1 cellular context compared by ENCODE assay signal in the genomic region with DNA sequence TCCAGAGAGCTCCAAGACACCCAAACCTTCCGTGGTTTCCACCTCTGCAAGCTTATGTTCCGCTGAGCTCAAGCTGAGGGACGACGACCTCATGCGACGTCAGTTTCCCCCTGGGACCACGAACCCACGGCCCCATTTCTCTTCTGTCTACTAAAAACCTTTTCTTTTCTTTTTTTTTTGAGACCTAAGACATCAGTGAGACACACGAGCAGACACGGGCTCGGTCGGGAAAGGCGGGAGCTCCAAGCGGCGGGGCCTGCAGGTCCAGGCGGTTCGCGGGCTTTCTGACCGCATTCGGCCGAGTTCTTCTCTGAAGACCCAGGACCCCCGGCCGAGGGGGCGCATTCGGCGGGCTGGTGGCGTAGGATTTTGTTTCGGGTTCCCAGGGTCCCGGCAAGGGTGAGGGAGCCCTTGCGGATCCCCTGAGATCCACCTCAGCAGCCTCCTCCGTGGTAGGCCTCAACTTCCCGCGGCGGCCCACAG.
TF ChIP-seq lines count a peak whose summit lies in the region.

No MANE protein-coding gene starts in this region.

TF ChIP-seq in K562, 482 proteins besides CTCF, POLR2A, EP300 and RAD21 (continued from another document and continues in another):
- TF ChIP-seq, protein P1, sequence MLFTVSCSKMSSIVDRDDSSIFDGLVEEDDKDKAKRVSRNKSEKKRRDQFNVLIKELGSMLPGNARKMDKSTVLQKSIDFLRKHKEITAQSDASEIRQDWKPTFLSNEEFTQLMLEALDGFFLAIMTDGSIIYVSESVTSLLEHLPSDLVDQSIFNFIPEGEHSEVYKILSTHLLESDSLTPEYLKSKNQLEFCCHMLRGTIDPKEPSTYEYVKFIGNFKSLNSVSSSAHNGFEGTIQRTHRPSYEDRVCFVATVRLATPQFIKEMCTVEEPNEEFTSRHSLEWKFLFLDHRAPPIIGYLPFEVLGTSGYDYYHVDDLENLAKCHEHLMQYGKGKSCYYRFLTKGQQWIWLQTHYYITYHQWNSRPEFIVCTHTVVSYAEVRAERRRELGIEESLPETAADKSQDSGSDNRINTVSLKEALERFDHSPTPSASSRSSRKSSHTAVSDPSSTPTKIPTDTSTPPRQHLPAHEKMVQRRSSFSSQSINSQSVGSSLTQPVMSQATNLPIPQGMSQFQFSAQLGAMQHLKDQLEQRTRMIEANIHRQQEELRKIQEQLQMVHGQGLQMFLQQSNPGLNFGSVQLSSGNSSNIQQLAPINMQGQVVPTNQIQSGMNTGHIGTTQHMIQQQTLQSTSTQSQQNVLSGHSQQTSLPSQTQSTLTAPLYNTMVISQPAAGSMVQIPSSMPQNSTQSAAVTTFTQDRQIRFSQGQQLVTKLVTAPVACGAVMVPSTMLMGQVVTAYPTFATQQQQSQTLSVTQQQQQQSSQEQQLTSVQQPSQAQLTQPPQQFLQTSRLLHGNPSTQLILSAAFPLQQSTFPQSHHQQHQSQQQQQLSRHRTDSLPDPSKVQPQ (CRISPR knock-in tag; IDR thresholded peaks at IDR 0.05; ENCODE audit: borderline replicate concordance), result no peak
- TF ChIP-seq ZNF764 (CRISPR knock-in tag; IDR thresholded peaks at IDR 0.05; ENCODE audit: low read depth) (peak; percentile 56; the same call in 1 of the 2 replicates), KLF1 (tag; IDR thresholded peaks at IDR 0.05) (no peak), ZNF699 (CRISPR knock-in tag; IDR thresholded peaks at IDR 0.05; ENCODE audit: insufficient replicate concordance) (no peak), ZNF76 (CRISPR knock-in tag; IDR thresholded peaks at IDR 0.05; ENCODE audit: borderline replicate concordance) (0 out of 2 replicates have a peak, but pooled peaks have one; percentile 37), TBP (optimal IDR thresholded peaks at IDR 0.05; ENCODE audit: low read depth, low read length) (no peak), GABPA (tag; conservative IDR thresholded peaks at IDR 0.05; ENCODE audit: low read depth) (no peak), NUFIP1 (IDR thresholded peaks at IDR 0.05; ENCODE audit: partially characterized antibody) (no peak), MTF1 (CRISPR knock-in tag; IDR thresholded peaks at IDR 0.05; ENCODE audit: borderline replicate concordance) (0 out of 2 replicates have a peak, but pooled peaks have one; percentile 53), NEUROD1 (IDR thresholded peaks at IDR 0.05; ENCODE audit: borderline replicate concordance, low read depth, low read length, partially characterized antibody) (no peak), MAFG (tag; conservative IDR thresholded peaks at IDR 0.05) (no peak), MYC (IDR thresholded peaks at IDR 0.05; ENCODE audit: low read depth, low read length) (no peak), MYC (CRISPR knock-in tag; IDR thresholded peaks at IDR 0.05; ENCODE audit: borderline replicate concordance, low read depth) (peak; percentile 90), NELFE (IDR thresholded peaks at IDR 0.05; ENCODE audit: insufficient read depth, insufficient read length) (no peak), ZNF212 (CRISPR knock-in tag; IDR thresholded peaks at IDR 0.05) (no peak), PHB (CRISPR knock-in tag; IDR thresholded peaks at IDR 0.05) (no peak), HNRNPH1 (optimal IDR thresholded peaks at IDR 0.05; ENCODE audit: low read depth, low read length) (no peak), SMARCE1 (IDR thresholded peaks at IDR 0.05) (0 out of 2 replicates have a peak, but pooled peaks have one; percentile 8), LEF1 (IDR thresholded peaks at IDR 0.05) (no peak), MCM2 (IDR thresholded peaks at IDR 0.05; ENCODE audit: low read depth) (no peak), ZFP30 (CRISPR knock-in tag; IDR thresholded peaks at IDR 0.05; ENCODE audit: borderline replicate concordance) (no peak), ZNF644 (tag; IDR thresholded peaks at IDR 0.05; ENCODE audit: low read depth) (no peak), ZNF232 (CRISPR knock-in tag; IDR thresholded peaks at IDR 0.05) (no peak), MBD2 (IDR thresholded peaks at IDR 0.05; ENCODE audit: borderline replicate concordance, low read depth) (no peak), EGR1 (conservative IDR thresholded peaks at IDR 0.05) (no peak)
- TF ChIP-seq, protein P2, sequence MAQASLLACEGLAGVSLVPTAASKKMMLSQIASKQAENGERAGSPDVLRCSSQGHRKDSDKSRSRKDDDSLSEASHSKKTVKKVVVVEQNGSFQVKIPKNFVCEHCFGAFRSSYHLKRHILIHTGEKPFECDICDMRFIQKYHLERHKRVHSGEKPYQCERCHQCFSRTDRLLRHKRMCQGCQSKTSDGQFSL (CRISPR knock-in tag; IDR thresholded peaks at IDR 0.05), result no peak
- TF ChIP-seq, protein P2 (tag; IDR thresholded peaks at IDR 0.05), result no peak
- TF ChIP-seq, protein P3, sequence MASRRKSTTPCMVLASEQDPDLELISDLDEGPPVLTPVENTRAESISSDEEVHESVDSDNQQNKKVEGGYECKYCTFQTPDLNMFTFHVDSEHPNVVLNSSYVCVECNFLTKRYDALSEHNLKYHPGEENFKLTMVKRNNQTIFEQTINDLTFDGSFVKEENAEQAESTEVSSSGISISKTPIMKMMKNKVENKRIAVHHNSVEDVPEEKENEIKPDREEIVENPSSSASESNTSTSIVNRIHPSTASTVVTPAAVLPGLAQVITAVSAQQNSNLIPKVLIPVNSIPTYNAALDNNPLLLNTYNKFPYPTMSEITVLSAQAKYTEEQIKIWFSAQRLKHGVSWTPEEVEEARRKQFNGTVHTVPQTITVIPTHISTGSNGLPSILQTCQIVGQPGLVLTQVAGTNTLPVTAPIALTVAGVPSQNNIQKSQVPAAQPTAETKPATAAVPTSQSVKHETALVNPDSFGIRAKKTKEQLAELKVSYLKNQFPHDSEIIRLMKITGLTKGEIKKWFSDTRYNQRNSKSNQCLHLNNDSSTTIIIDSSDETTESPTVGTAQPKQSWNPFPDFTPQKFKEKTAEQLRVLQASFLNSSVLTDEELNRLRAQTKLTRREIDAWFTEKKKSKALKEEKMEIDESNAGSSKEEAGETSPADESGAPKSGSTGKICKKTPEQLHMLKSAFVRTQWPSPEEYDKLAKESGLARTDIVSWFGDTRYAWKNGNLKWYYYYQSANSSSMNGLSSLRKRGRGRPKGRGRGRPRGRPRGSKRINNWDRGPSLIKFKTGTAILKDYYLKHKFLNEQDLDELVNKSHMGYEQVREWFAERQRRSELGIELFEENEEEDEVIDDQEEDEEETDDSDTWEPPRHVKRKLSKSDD (conservative IDR thresholded peaks at IDR 0.05; ENCODE audit: low read length), result no peak
- TF ChIP-seq, protein P4, sequence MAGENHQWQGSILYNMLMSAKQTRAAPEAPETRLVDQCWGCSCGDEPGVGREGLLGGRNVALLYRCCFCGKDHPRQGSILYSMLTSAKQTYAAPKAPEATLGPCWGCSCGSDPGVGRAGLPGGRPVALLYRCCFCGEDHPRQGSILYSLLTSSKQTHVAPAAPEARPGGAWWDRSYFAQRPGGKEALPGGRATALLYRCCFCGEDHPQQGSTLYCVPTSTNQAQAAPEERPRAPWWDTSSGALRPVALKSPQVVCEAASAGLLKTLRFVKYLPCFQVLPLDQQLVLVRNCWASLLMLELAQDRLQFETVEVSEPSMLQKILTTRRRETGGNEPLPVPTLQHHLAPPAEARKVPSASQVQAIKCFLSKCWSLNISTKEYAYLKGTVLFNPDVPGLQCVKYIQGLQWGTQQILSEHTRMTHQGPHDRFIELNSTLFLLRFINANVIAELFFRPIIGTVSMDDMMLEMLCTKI (IDR thresholded peaks at IDR 0.05; ENCODE audit: partially characterized antibody), result no peak
- TF ChIP-seq, protein P5, sequence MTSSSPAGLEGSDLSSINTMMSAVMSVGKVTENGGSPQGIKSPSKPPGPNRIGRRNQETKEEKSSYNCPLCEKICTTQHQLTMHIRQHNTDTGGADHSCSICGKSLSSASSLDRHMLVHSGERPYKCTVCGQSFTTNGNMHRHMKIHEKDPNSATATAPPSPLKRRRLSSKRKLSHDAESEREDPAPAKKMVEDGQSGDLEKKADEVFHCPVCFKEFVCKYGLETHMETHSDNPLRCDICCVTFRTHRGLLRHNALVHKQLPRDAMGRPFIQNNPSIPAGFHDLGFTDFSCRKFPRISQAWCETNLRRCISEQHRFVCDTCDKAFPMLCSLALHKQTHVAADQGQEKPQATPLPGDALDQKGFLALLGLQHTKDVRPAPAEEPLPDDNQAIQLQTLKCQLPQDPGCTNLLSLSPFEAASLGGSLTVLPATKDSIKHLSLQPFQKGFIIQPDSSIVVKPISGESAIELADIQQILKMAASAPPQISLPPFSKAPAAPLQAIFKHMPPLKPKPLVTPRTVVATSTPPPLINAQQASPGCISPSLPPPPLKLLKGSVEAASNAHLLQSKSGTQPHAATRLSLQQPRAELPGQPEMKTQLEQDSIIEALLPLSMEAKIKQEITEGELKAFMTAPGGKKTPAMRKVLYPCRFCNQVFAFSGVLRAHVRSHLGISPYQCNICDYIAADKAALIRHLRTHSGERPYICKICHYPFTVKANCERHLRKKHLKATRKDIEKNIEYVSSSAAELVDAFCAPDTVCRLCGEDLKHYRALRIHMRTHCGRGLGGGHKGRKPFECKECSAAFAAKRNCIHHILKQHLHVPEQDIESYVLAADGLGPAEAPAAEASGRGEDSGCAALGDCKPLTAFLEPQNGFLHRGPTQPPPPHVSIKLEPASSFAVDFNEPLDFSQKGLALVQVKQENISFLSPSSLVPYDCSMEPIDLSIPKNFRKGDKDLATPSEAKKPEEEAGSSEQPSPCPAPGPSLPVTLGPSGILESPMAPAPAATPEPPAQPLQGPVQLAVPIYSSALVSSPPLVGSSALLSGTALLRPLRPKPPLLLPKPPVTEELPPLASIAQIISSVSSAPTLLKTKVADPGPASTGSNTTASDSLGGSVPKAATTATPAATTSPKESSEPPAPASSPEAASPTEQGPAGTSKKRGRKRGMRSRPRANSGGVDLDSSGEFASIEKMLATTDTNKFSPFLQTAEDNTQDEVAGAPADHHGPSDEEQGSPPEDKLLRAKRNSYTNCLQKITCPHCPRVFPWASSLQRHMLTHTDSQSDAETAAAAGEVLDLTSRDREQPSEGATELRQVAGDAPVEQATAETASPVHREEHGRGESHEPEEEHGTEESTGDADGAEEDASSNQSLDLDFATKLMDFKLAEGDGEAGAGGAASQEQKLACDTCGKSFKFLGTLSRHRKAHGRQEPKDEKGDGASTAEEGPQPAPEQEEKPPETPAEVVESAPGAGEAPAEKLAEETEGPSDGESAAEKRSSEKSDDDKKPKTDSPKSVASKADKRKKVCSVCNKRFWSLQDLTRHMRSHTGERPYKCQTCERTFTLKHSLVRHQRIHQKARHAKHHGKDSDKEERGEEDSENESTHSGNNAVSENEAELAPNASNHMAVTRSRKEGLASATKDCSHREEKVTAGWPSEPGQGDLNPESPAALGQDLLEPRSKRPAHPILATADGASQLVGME (CRISPR knock-in tag; IDR thresholded peaks at IDR 0.05), result 0 out of 2 replicates have a peak, but pooled peaks have one; percentile 34
- TF ChIP-seq, protein P6, sequence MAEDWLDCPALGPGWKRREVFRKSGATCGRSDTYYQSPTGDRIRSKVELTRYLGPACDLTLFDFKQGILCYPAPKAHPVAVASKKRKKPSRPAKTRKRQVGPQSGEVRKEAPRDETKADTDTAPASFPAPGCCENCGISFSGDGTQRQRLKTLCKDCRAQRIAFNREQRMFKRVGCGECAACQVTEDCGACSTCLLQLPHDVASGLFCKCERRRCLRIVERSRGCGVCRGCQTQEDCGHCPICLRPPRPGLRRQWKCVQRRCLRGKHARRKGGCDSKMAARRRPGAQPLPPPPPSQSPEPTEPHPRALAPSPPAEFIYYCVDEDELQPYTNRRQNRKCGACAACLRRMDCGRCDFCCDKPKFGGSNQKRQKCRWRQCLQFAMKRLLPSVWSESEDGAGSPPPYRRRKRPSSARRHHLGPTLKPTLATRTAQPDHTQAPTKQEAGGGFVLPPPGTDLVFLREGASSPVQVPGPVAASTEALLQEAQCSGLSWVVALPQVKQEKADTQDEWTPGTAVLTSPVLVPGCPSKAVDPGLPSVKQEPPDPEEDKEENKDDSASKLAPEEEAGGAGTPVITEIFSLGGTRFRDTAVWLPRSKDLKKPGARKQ (CRISPR knock-in tag; IDR thresholded peaks at IDR 0.05), result no peak
- TF ChIP-seq, protein P7, sequence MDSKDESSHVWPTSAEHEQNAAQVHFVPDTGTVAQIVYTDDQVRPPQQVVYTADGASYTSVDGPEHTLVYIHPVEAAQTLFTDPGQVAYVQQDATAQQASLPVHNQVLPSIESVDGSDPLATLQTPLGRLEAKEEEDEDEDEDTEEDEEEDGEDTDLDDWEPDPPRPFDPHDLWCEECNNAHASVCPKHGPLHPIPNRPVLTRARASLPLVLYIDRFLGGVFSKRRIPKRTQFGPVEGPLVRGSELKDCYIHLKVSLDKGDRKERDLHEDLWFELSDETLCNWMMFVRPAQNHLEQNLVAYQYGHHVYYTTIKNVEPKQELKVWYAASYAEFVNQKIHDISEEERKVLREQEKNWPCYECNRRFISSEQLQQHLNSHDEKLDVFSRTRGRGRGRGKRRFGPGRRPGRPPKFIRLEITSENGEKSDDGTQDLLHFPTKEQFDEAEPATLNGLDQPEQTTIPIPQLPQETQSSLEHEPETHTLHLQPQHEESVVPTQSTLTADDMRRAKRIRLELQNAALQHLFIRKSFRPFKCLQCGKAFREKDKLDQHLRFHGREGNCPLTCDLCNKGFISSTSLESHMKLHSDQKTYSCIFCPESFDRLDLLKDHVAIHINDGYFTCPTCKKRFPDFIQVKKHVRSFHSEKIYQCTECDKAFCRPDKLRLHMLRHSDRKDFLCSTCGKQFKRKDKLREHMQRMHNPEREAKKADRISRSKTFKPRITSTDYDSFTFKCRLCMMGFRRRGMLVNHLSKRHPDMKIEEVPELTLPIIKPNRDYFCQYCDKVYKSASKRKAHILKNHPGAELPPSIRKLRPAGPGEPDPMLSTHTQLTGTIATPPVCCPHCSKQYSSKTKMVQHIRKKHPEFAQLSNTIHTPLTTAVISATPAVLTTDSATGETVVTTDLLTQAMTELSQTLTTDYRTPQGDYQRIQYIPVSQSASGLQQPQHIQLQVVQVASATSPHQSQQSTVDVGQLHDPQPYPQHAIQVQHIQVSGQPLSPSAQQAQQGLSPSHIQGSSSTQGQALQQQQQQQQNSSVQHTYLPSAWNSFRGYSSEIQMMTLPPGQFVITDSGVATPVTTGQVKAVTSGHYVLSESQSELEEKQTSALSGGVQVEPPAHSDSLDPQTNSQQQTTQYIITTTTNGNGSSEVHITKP (IDR thresholded peaks at IDR 0.05; ENCODE audit: partially characterized antibody), result no peak
- TF ChIP-seq, protein P8, sequence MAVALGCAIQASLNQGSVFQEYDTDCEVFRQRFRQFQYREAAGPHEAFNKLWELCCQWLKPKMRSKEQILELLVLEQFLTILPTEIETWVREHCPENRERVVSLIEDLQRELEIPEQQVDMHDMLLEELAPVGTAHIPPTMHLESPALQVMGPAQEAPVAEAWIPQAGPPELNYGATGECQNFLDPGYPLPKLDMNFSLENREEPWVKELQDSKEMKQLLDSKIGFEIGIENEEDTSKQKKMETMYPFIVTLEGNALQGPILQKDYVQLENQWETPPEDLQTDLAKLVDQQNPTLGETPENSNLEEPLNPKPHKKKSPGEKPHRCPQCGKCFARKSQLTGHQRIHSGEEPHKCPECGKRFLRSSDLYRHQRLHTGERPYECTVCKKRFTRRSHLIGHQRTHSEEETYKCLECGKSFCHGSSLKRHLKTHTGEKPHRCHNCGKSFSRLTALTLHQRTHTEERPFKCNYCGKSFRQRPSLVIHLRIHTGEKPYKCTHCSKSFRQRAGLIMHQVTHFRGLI (CRISPR knock-in tag; IDR thresholded peaks at IDR 0.05), result no peak
